ENCODE assay signal across 16 cellular contexts in genomic region chr3:160641675-160642330, GRCh38. TPM values are rescaled to one million over a fixed set of nuclear protein-coding genes. Genes with fewer than 3 reads are reported as not detected.
DNase-seq lines count a peak whose midpoint lies in the region; ATAC-seq lines count a peak whose summit lies in the region.
"Had no signal": no experiment of that assay in that cellular context is flagged by ENCODE, and none has a peak within 500 bp of the region (broad histone marks: within the 10 kb centered on the region; RNA-seq: fewer than 3 reads in every experiment).

No MANE protein-coding gene starts in this region.

- H3K27me3 Mint-ChIP-seq in activated T-cell treated with anti-CD3 and anti-CD28 coated beads, Interleukin-2, amount 50 U/mL, for 4 hours (ENCODE audit: low read depth), result peaks cover 8% of the 10 kb centered on the region

- H3K4me3 Mint-ChIP-seq in activated T-cell treated with anti-CD3 and anti-CD28 coated beads, Interleukin-2, amount 50 U/mL, for 4 hours, result no peak overlapping the region

- no peaks in the 10 kb centered on the region for H3K9me3 Mint-ChIP-seq in activated T-cell treated with anti-CD3 and anti-CD28 coated beads, Interleukin-2, amount 50 U/mL, for 4 hours

- no peaks in the 10 kb centered on the region for H3K36me3 Mint-ChIP-seq in activated T-cell treated with anti-CD3 and anti-CD28 coated beads, Interleukin-2, amount 50 U/mL, for 4 hours (ENCODE audit: insufficient read depth)

- intact Hi-C loops in left ventricle myocardium superior (cut with micrococcal nuclease) (no loop called here), Right ventricle myocardium superior (cut with DNase I) (no loop called here)

- H3K4me1 Mint-ChIP-seq in activated T-cell treated with anti-CD3 and anti-CD28 coated beads, Interleukin-2, amount 50 U/mL, for 4 hours (ENCODE audit: low read depth), result no peaks in the 10 kb centered on the region

- peak; percentile 27 for ATAC-seq in left ventricle myocardium superior
- no peak for ATAC-seq in Right ventricle myocardium superior (ENCODE audit: poor library complexity)
- ATAC-seq in activated T-cell treated with anti-CD3 and anti-CD28 coated beads, Interleukin-2, amount 50 U/mL, for 4 hours, result no peak
- ATAC-seq in HG02610 (IDR thresholded peaks at IDR 0.05; ENCODE audit: unreplicated experiment), result no peak
- ATAC-seq: pancreas had no signal

- no peak for DNase-seq in left ventricle myocardium superior
- no peak for DNase-seq in Right ventricle myocardium superior
- peak; percentile 60 for DNase-seq in amniotic epithelial cell (ENCODE audit: low read depth)
- peak; percentile 4 for DNase-seq in fibroblast of the conjunctiva (ENCODE audit: low read depth)
- no peak for DNase-seq in NCI-H1694 treated with DMSO at 0.1 percent for 48 hours (lab: John Stamatoyannopoulos, UW)
- no peak for DNase-seq in activated T-cell treated with anti-CD3 and anti-CD28 coated beads, Interleukin-2, amount 50 U/mL, for 4 hours
- DNase-seq in central memory CD4-positive, alpha-beta T cell, result no peak
- DNase-seq: activated T-cell treated with anti-CD3 and anti-CD28 coated beads for 4 hours; adrenal gland; NCI-H1417 treated with DMSO at 0.1 percent for 48 hours; NCI-H748 treated with DMSO at 0.1 percent for 48 hours; pancreas; SJCRH30; stimulated activated CD4-positive, alpha-beta T cell treated with anti-CD3 and anti-CD28 coated beads, Interleukin-1b, Interleukin-23, amount 100 ng/mL, for 48 hours; WERI-Rb-1 had no signal

RNA-seq across cellular contexts. Expression of gene ARL14, which starts 35.2 kb away (rescaled TPM):
- not detected for total RNA-seq in left ventricle myocardium superior
- not detected for total RNA-seq in Right ventricle myocardium superior
- not detected for total RNA-seq in activated T-cell treated with anti-CD3 and anti-CD28 coated beads, Interleukin-2, amount 50 U/mL, for 4 hours
- total RNA-seq: SJCRH30 had no signal

Comparison
In these comparisons a context has a peak if more than half of its experiments do, and no peak if none do; other contexts are left out.
1. DNase-seq: peak in amniotic epithelial cell (single experiment) and fibroblast of the conjunctiva (single experiment); none in left ventricle myocardium superior (single experiment), Right ventricle myocardium superior (single experiment), NCI-H1694 treated with DMSO at 0.1 percent for 48 hours (single experiment), activated T-cell treated with anti-CD3 and anti-CD28 coated beads, Interleukin-2, amount 50 U/mL, for 4 hours (single experiment) and central memory CD4-positive, alpha-beta T cell (single experiment).